ENCODE assay signal across 8 cellular contexts in the genomic region with DNA sequence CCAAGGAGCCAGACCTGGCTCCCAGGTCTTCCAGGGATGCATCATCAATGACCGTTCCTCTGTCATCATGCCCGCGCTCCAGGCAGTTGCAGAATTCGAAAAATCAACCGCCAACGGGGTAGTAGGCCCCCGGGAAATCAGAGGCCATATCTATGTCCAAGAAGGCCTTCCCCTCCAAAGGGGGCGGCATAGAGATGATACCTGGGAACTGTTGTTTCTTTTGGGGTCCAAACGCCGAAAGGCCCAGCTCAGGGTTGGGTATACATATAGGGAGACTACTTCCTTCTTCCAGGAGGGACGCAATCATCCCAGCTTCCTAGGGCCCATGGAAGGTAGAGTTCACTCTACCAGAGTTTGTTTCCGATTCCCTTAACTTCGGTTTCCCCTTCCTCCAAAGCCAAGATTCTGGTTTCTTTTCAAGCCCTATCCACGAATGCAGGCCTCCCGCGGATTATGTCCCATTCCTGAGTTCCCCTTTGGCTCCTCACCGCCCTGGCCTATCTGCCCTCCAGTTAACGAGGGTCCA. TPM values are rescaled to one million over a fixed set of nuclear protein-coding genes. Genes with fewer than 3 reads are reported as not detected.
DNase-seq lines count a peak whose midpoint lies in the region; ATAC-seq, FAIRE-seq and TF ChIP-seq lines count a peak whose summit lies in the region.

No MANE protein-coding gene starts in this region.

- H3F3A ChIP-seq in DOHH2 (ENCODE audit: control insufficient read depth, insufficient read depth): peaks cover 21% of the 10 kb centered on the region

- no peak for ATAC-seq in activated naive CD8-positive, alpha-beta T cell treated with anti-CD3 and anti-CD28 coated beads, Interleukin-2, amount 10 ng/mL, durations not matched to agents 7 days and 5 days (ENCODE audit: low read depth)
- no peak for ATAC-seq in GM18511 (IDR thresholded peaks at IDR 0.05; ENCODE audit: unreplicated experiment)
- ATAC-seq in GM18861 (IDR thresholded peaks at IDR 0.05; ENCODE audit: unreplicated experiment): no peak
- ATAC-seq in HG03097 (IDR thresholded peaks at IDR 0.05; ENCODE audit: low FRiP score, unreplicated experiment): no peak

- TF ChIP-seq CTCF in DOHH2 (IDR thresholded peaks at IDR 0.05; ENCODE audit: low read depth, low read length, poor library complexity, severe bottlenecking): peak; percentile 37

- peaks cover 45% of the 10 kb centered on the region for H3K4me1 ChIP-seq in DOHH2 (ENCODE audit: control insufficient read depth, low read length)
- peaks cover 13% of the 10 kb centered on the region for H3K4me1 ChIP-seq in HUES64 (ENCODE audit: insufficient read depth, low read length)
- peaks cover 7% of the 10 kb centered on the region for H3K4me1 ChIP-seq in iPS-15b (ENCODE audit: control insufficient read depth, insufficient read depth, low read length)
- peaks cover 2 to 13% of the 10 kb centered on the region in 2 donors for H3K4me1 ChIP-seq in small intestine (ENCODE audit: control insufficient read depth in 2 of 2, insufficient read depth in 1 of 2, low read depth in 1 of 2, low read length in 1 of 2)

- WGBS in HUES64: 4% methylated on average over 18 of the region's 18 CpGs
- WGBS in small intestine, 3 donors: 0 to 3% (median 1%) methylated on average over 18 of the region's 18 CpGs

- peaks cover 37% of the 10 kb centered on the region for H3K4me1 Mint-ChIP-seq in activated naive CD8-positive, alpha-beta T cell treated with anti-CD3 and anti-CD28 coated beads, Interleukin-2, amount 10 ng/mL, durations not matched to agents 7 days and 5 days

- H3K27me3 Mint-ChIP-seq in activated naive CD8-positive, alpha-beta T cell treated with anti-CD3 and anti-CD28 coated beads, Interleukin-2, amount 10 ng/mL, durations not matched to agents 7 days and 5 days: no peaks in the 10 kb centered on the region

- peak overlapping the region; percentile 82 for H3K4me2 ChIP-seq in DOHH2 (ENCODE audit: low read length)

- POLR2A ChIA-PET in activated naive CD8-positive, alpha-beta T cell treated with anti-CD3 and anti-CD28 coated beads, Interleukin-2, amount 10 ng/mL, durations not matched to agents 7 days and 5 days (lab: Charles Lee): interaction anchor here (0.6 to 2.5 kb wide), 5 partner anchors 14 to 251 kb away, joined by 3 to 16 read pairs (median 6); partner anchors contain the start of genes MYORG and UBAP2

- peak overlapping the region; percentile 95 for H3K27ac Mint-ChIP-seq in activated naive CD8-positive, alpha-beta T cell treated with anti-CD3 and anti-CD28 coated beads, Interleukin-2, amount 10 ng/mL, durations not matched to agents 7 days and 5 days

- H3K9me3 ChIP-seq in DOHH2 (ENCODE audit: control insufficient read depth, insufficient read depth, low read length) (no peaks in the 10 kb centered on the region), HUES64 (ENCODE audit: insufficient read depth, low read depth, low read length) (no peaks in the 10 kb centered on the region), iPS-15b (ENCODE audit: control insufficient read depth, insufficient read depth, low read length) (no peaks in the 10 kb centered on the region), small intestine (ENCODE audit: control insufficient read depth, low read depth) (no peaks in the 10 kb centered on the region)

- H3K9ac ChIP-seq in HUES64 (ENCODE audit: low read depth, low read length) (peak overlapping the region; percentile 77), iPS-15b (ENCODE audit: low read depth, low read length) (peak overlapping the region; percentile 94)

- no peaks in the 10 kb centered on the region for H3K9me2 ChIP-seq in DOHH2 (replicated peaks; ENCODE audit: control insufficient read depth, low read length)

- H3K79me2 ChIP-seq in DOHH2 (ENCODE audit: control insufficient read depth, low read length): peaks cover 65% of the 10 kb centered on the region

- peaks cover 20% of the 10 kb centered on the region for H4K20me1 ChIP-seq in DOHH2 (ENCODE audit: control insufficient read depth, insufficient read depth, low read depth, low read length)

- DNase-seq in activated naive CD8-positive, alpha-beta T cell treated with anti-CD3 and anti-CD28 coated beads, Interleukin-2, amount 10 ng/mL, durations not matched to agents 7 days and 5 days: no peak
- peak; percentile 28 for DNase-seq in small intestine

- H3K4me3 ChIP-seq in DOHH2 (ENCODE audit: low read length) (peak overlapping the region; percentile 81), HUES64 (ENCODE audit: low read length) (peak overlapping the region; percentile 85), iPS-15b (ENCODE audit: low read depth, low read length) (peak overlapping the region; percentile 100), small intestine (ENCODE audit: low read depth in 1 of 2, low read length in 2 of 2) (peak overlapping the region; percentile 87 to 91)

- peak overlapping the region; percentile 99 for H3K4me3 Mint-ChIP-seq in activated naive CD8-positive, alpha-beta T cell treated with anti-CD3 and anti-CD28 coated beads, Interleukin-2, amount 10 ng/mL, durations not matched to agents 7 days and 5 days

- H3K36me3 ChIP-seq in DOHH2 (ENCODE audit: control insufficient read depth, low read length) (peaks cover 54% of the 10 kb centered on the region), HUES64 (ENCODE audit: insufficient read depth, low read length) (peaks cover 39% of the 10 kb centered on the region), iPS-15b (ENCODE audit: control insufficient read depth, insufficient read depth, low read length) (peaks cover 4% of the 10 kb centered on the region), small intestine (ENCODE audit: control insufficient read depth in 2 of 2, insufficient read depth in 2 of 2, low read length in 2 of 2) (peaks cover 3 to 9% of the 10 kb centered on the region in 2 donors)

- peaks cover 36% of the 10 kb centered on the region for H3K36me3 Mint-ChIP-seq in activated naive CD8-positive, alpha-beta T cell treated with anti-CD3 and anti-CD28 coated beads, Interleukin-2, amount 10 ng/mL, durations not matched to agents 7 days and 5 days

- no peaks in the 10 kb centered on the region for H3K27me3 ChIP-seq in DOHH2 (ENCODE audit: control insufficient read depth, low read length)
- no peaks in the 10 kb centered on the region for H3K27me3 ChIP-seq in HUES64 (ENCODE audit: insufficient read depth, low read length)
- no peaks in the 10 kb centered on the region for H3K27me3 ChIP-seq in iPS-15b (ENCODE audit: control insufficient read depth, insufficient read depth, low read length)
- no peaks in the 10 kb centered on the region for H3K27me3 ChIP-seq in small intestine (ENCODE audit: control insufficient read depth in 2 of 2, insufficient read depth in 2 of 2, low read length in 2 of 2)

- no peaks in the 10 kb centered on the region for H3K9me3 Mint-ChIP-seq in activated naive CD8-positive, alpha-beta T cell treated with anti-CD3 and anti-CD28 coated beads, Interleukin-2, amount 10 ng/mL, durations not matched to agents 7 days and 5 days

- H3K27ac ChIP-seq in DOHH2 (ENCODE audit: low read depth, low read length) (peak overlapping the region; percentile 83), HUES64 (ENCODE audit: low read depth, low read length) (peak overlapping the region; percentile 67), small intestine (ENCODE audit: low read depth in 1 of 2, low read length in 1 of 2) (peak overlapping the region; percentile 82 to 91)

- FAIRE-seq in small intestine (lab: Jason Lieb, UNC): no peak

RNA-seq across cellular contexts. Expression of gene DCAF12, which starts 0.8 kb away (rescaled TPM):
- polyA plus RNA-seq in HUES64 (2013, experiment 1 of 2): 21.8 TPM
- polyA plus RNA-seq in HUES64 (2013, experiment 2 of 2): 24.5 TPM
- total RNA-seq in activated naive CD8-positive, alpha-beta T cell treated with anti-CD3 and anti-CD28 coated beads, Interleukin-2, amount 10 ng/mL, durations not matched to agents 7 days and 5 days: 10 to 100 TPM; 35.8 to 41.6 TPM
- 10 to 100 TPM; 16.2 to 23.6 (median 17.2) TPM for polyA plus RNA-seq in small intestine

RNA-seq across cellular contexts. Expression of gene UBAP1, which starts 53.1 kb away (rescaled TPM):
- polyA plus RNA-seq in HUES64 (2013, experiment 1 of 2): 28.8 TPM
- 27.5 TPM for polyA plus RNA-seq in HUES64 (2013, experiment 2 of 2)
- 10 to 100 TPM; 36.3 to 36.5 TPM for total RNA-seq in activated naive CD8-positive, alpha-beta T cell treated with anti-CD3 and anti-CD28 coated beads, Interleukin-2, amount 10 ng/mL, durations not matched to agents 7 days and 5 days
- 10 to 100 TPM; 32.6 to 44.1 (median 34.0) TPM for polyA plus RNA-seq in small intestine
